ENCODE assay signal across 17 cellular contexts in the genomic region with DNA sequence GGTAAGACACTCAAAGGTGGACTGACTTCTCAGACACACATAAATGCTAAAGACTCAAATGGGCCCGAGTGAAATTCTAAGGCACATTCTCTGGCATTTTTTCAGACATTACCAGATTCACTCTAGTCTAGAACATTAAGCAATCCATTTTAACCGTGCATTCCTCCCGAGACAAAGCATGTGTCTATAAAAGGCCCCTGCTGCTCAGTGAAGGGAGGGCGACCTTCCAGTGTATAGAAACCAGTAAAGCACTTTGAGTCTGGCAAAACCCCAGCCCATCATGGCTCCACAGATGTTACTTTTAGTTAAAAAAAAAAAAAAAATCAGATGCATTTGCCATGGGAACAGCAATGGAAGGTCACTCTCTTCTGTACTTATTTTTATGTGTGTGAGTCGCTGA.
DNase-seq lines count a peak whose midpoint lies in the region; ATAC-seq and TF ChIP-seq lines count a peak whose summit lies in the region.
"Had no signal": no experiment of that assay in that cellular context is flagged by ENCODE, and none has a peak within 500 bp of the region (broad histone marks: within the 10 kb centered on the region; RNA-seq: fewer than 3 reads in every experiment).

No MANE protein-coding gene starts in this region.

- POLR2A ChIA-PET in IMR-90 (lab: Charles Lee; ENCODE audit: unreplicated experiment): no interaction called here

- H3K9me3 ChIP-seq in IMR-90 (ENCODE audit: control insufficient read depth, insufficient read depth, low read length): no peaks in the 10 kb centered on the region
- H3K9me3 ChIP-seq: thyroid gland had no signal

- no peak overlapping the region for H4K91ac ChIP-seq in IMR-90 (ENCODE audit: insufficient read depth, low read depth, low read length)

- no peak overlapping the region for H3K4me3 ChIP-seq in IMR-90 (ENCODE audit: insufficient read depth, low read depth, low read length)
- no peak overlapping the region for H3K4me3 ChIP-seq in mesendoderm (ENCODE audit: low read length)
- H3K4me3 ChIP-seq: thyroid gland had no signal

- H3K27ac Mint-ChIP-seq in type B pancreatic cell: peak overlapping the region; percentile 9
- H3K27ac Mint-ChIP-seq: activated naive CD4-positive, alpha-beta T cell treated with anti-CD3 and anti-CD28 coated beads, Interleukin-2, amount 50 U/mL, for 24 hours; activated T-cell treated with anti-CD3 and anti-CD28 coated beads, Interleukin-2, amount 50 U/mL, for 24 hours; immature natural killer cell had no signal

- H3K4me1 Mint-ChIP-seq in type B pancreatic cell (ENCODE audit: unreplicated experiment): peaks cover 4% of the 10 kb centered on the region
- H3K4me1 Mint-ChIP-seq: activated naive CD4-positive, alpha-beta T cell treated with anti-CD3 and anti-CD28 coated beads, Interleukin-2, amount 50 U/mL, for 24 hours had no signal

- dilution Hi-C loops in IMR-90 (cut with HindIII; ENCODE audit: low sequenced_read_pairs, unreplicated experiment): no loop called here

- H3K4me2 ChIP-seq in IMR-90 (ENCODE audit: low read depth, low read length) (no peak overlapping the region), mesendoderm (ENCODE audit: low read length) (no peak overlapping the region)

- no peak overlapping the region for H2AK9ac ChIP-seq in IMR-90 (replicated peaks; ENCODE audit: low read depth, low read length, poor library complexity)

- H3K27me3 ChIP-seq in IMR-90 (ENCODE audit: control insufficient read depth, insufficient read depth, low read length): peaks cover 22% of the 10 kb centered on the region
- no peaks in the 10 kb centered on the region for H3K27me3 ChIP-seq in mesendoderm (ENCODE audit: insufficient read depth, low read length, poor library complexity)
- H3K27me3 ChIP-seq: thyroid gland had no signal

- no peak overlapping the region for H3K27ac ChIP-seq in IMR-90 (ENCODE audit: insufficient read depth, low read length)
- H3K27ac ChIP-seq in mesendoderm (ENCODE audit: low read depth, low read length): no peak overlapping the region
- H3K27ac ChIP-seq: thyroid gland had no signal

- no peaks in the 10 kb centered on the region for H4K20me1 ChIP-seq in IMR-90 (ENCODE audit: insufficient read depth, low read length)

- H3K9ac ChIP-seq in IMR-90 (ENCODE audit: low read depth, low read length) (no peak overlapping the region), mesendoderm (ENCODE audit: low read length) (no peak overlapping the region)

- no peak overlapping the region for H3K4me3 Mint-ChIP-seq in type B pancreatic cell
- H3K4me3 Mint-ChIP-seq: activated naive CD4-positive, alpha-beta T cell treated with anti-CD3 and anti-CD28 coated beads, Interleukin-2, amount 50 U/mL, for 24 hours; activated T-cell treated with anti-CD3 and anti-CD28 coated beads, Interleukin-2, amount 50 U/mL, for 24 hours; immature natural killer cell had no signal

- H2BK15ac ChIP-seq in IMR-90 (ENCODE audit: low read depth, low read length): no peak overlapping the region
- no peak overlapping the region for H2BK15ac ChIP-seq in mesendoderm (replicated peaks; ENCODE audit: low read depth)

- H3K23ac ChIP-seq in IMR-90 (ENCODE audit: low read depth, low read length): no peak overlapping the region
- H3K23ac ChIP-seq in mesendoderm (ENCODE audit: low read length): no peak overlapping the region

- whole genome bisulfite sequencing in IMR-90 (ENCODE audit: extremely low coverage in 2 of 2, insufficient read length in 1 of 2), 2 experiments: no CpG with 5 or more reads among the region's 5 CpGs
- WGBS in mesendoderm (ENCODE audit: extremely low coverage, insufficient coverage, low lambda C conversion rate): no CpG with 5 or more reads among the region's 5 CpGs

- H4K8ac ChIP-seq in IMR-90 (ENCODE audit: low read depth in 2 of 2, low read length in 2 of 2) (no peak overlapping the region), mesendoderm (ENCODE audit: low read depth, low read length) (no peak overlapping the region)

- CTCF ChIA-PET in IMR-90 (lab: Yijun Ruan, JAX): no interaction called here

- H2BK5ac ChIP-seq in IMR-90 (ENCODE audit: low read depth, low read length, poor library complexity, severe bottlenecking) (no peak overlapping the region), mesendoderm (ENCODE audit: low read length) (no peak overlapping the region)

- DNase-seq in IMR-90 (no peak), brain pericyte (ENCODE audit: low read depth, low spot score) (peak; percentile 10), mesendoderm (no peak), type B pancreatic cell (ENCODE audit: extremely low spot score, unreplicated experiment) (no peak), GM19238 (ENCODE audit: insufficient read length, low spot score) (no peak)
- DNase-seq in activated T-cell treated with anti-CD3 and anti-CD28 coated beads, Interleukin-2, amount 50 U/mL, for 1 hour: no peak
- DNase-seq: activated CD4-positive, alpha-beta T cell treated with anti-CD3 and anti-CD28 coated beads, Interleukin-2, amount 50 U/mL, for 4 hours; activated T-cell treated with anti-CD3 and anti-CD28 coated beads, Interleukin-2, amount 50 U/mL, for 24 hours; cerebellar nuclear complex; DMS53; immature natural killer cell; NCI-H2029 treated with DMSO at 0.1 percent for 48 hours; NCI-H774; thyroid gland had no signal

- no peak for TF ChIP-seq CTCF in IMR-90 (conservative IDR thresholded peaks at IDR 0.05; ENCODE audit: low read depth, low read length)
- TF ChIP-seq CTCF in type B pancreatic cell (conservative IDR thresholded peaks at IDR 0.05): no peak

- in situ Hi-C loops in IMR-90 (cut with MboI; ENCODE audit: low sequenced_read_pairs): no loop called here

- H3K79me1 ChIP-seq in IMR-90 (ENCODE audit: low read depth in 1 of 2, low read length in 2 of 2): no peaks in the 10 kb centered on the region
- no peaks in the 10 kb centered on the region for H3K79me1 ChIP-seq in mesendoderm (ENCODE audit: low read length)

- H4K5ac ChIP-seq in IMR-90 (ENCODE audit: low read depth, low read length) (no peak overlapping the region), mesendoderm (ENCODE audit: low read length) (no peak overlapping the region)

- H2BK120ac ChIP-seq in IMR-90 (ENCODE audit: low read depth, low read length) (no peak overlapping the region), mesendoderm (ENCODE audit: low read depth, low read length) (no peak overlapping the region)

- no peaks in the 10 kb centered on the region for H3K36me3 Mint-ChIP-seq in type B pancreatic cell
- H3K36me3 Mint-ChIP-seq: activated naive CD4-positive, alpha-beta T cell treated with anti-CD3 and anti-CD28 coated beads, Interleukin-2, amount 50 U/mL, for 24 hours; immature natural killer cell had no signal

- H3K18ac ChIP-seq in IMR-90 (ENCODE audit: low read depth, low read length) (no peak overlapping the region), mesendoderm (ENCODE audit: low read length) (peak overlapping the region; percentile 51)

- ATAC-seq in IMR-90 (ENCODE audit: low read depth) (peak; percentile 40; the same call in 1 of the 2 replicates), HG03095 (IDR thresholded peaks at IDR 0.05; ENCODE audit: unreplicated experiment) (no peak)
- ATAC-seq: Panc1 had no signal

- H3K36me3 ChIP-seq in IMR-90 (ENCODE audit: control insufficient read depth, insufficient read depth, low read length): no peaks in the 10 kb centered on the region
- no peaks in the 10 kb centered on the region for H3K36me3 ChIP-seq in mesendoderm (ENCODE audit: control insufficient read depth, insufficient read depth, low read length)
- H3K36me3 ChIP-seq: thyroid gland had no signal

- H3K79me2 ChIP-seq in mesendoderm (ENCODE audit: control insufficient read depth, insufficient read depth, low read length): no peaks in the 10 kb centered on the region

- H3K9me1 ChIP-seq in IMR-90 (ENCODE audit: insufficient read depth, low read length): no peaks in the 10 kb centered on the region

- H3K27me3 Mint-ChIP-seq in type B pancreatic cell: no peaks in the 10 kb centered on the region
- H3K27me3 Mint-ChIP-seq: activated naive CD4-positive, alpha-beta T cell treated with anti-CD3 and anti-CD28 coated beads, Interleukin-2, amount 50 U/mL, for 24 hours had no signal

- H2AK5ac ChIP-seq in IMR-90 (ENCODE audit: low read depth, low read length) (no peak overlapping the region), mesendoderm (ENCODE audit: low read length) (no peak overlapping the region)

- H3K14ac ChIP-seq in IMR-90 (replicated peaks; ENCODE audit: low read depth, low read length): no peak overlapping the region

- no TSS peak for BruUV-seq in IMR-90 (replicated peaks; lab: Mats Ljungman, UMichigan)

- H3K4me1 ChIP-seq in IMR-90 (ENCODE audit: control insufficient read depth, insufficient read depth, low read length) (no peaks in the 10 kb centered on the region), mesendoderm (ENCODE audit: control insufficient read depth, low read depth, low read length) (peaks cover 2% of the 10 kb centered on the region)
- H3K4me1 ChIP-seq: thyroid gland had no signal

- no peak for TF ChIP-seq RAD21 in IMR-90 (IDR thresholded peaks at IDR 0.05; ENCODE audit: low read length)

- H3K56ac ChIP-seq in IMR-90 (ENCODE audit: extremely low read depth, insufficient read depth, low read length) (no peak overlapping the region), mesendoderm (ENCODE audit: low read length) (no peak overlapping the region)

- no peak overlapping the region for H2AFZ ChIP-seq in IMR-90 (replicated peaks; ENCODE audit: low read length, poor library complexity)

- intact Hi-C loops in IMR-90 (cut with micrococcal nuclease): no loop called here

- no peak overlapping the region for H2BK20ac ChIP-seq in IMR-90 (ENCODE audit: low read depth, low read length)

- no peaks in the 10 kb centered on the region for H3K9me3 Mint-ChIP-seq in type B pancreatic cell
- H3K9me3 Mint-ChIP-seq: activated naive CD4-positive, alpha-beta T cell treated with anti-CD3 and anti-CD28 coated beads, Interleukin-2, amount 50 U/mL, for 24 hours; activated T-cell treated with anti-CD3 and anti-CD28 coated beads, Interleukin-2, amount 50 U/mL, for 24 hours; immature natural killer cell had no signal

- no peak overlapping the region for H3K4ac ChIP-seq in IMR-90 (ENCODE audit: low read depth, low read length)
- no peak overlapping the region for H3K4ac ChIP-seq in mesendoderm (ENCODE audit: low read depth, low read length)

- no peak for TF ChIP-seq POLR2A in IMR-90 (IDR thresholded peaks at IDR 0.05; ENCODE audit: low read depth, low read length)

TF ChIP-seq in IMR-90, 13 proteins besides CTCF, POLR2A, EP300 and RAD21:
- TF ChIP-seq CHD1 (IDR thresholded peaks at IDR 0.05; ENCODE audit: low read depth, low read length) (no peak), MAZ (IDR thresholded peaks at IDR 0.05; ENCODE audit: borderline replicate concordance, low read depth, low read length) (no peak), SMC3 (IDR thresholded peaks at IDR 0.05; ENCODE audit: low read depth, low read length) (no peak)
